ENCODE assay signal across 31 cellular contexts in the genomic region with DNA sequence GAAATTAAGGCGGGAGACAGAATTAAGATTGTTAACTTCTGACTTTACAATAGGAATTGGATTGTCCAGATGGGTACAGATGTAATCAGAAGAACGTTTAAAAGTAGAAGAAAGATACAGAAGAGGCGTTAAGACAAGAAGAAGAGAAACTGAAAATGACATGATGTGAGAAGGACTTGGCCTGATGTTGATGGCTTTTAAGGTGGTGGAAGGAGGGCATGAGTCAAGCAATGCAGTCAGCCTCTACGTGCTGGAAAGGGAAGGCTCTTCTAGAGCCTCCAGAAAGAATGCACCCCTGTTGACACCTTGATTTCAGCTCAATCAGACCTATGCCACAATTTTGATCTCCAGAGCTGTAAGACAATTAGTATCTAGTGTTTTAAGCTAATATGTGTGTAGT.
"Had no signal": no experiment of that assay in that cellular context is flagged by ENCODE, and none has a peak within 500 bp of the region (broad histone marks: within the 10 kb centered on the region; RNA-seq: fewer than 3 reads in every experiment).

No MANE protein-coding gene starts in this region.

- ATAC-seq: activated naive CD4-positive, alpha-beta T cell treated with anti-CD3 and anti-CD28 coated beads, Interleukin-2, amount 50 U/mL, for 72 hours; activated naive CD8-positive, alpha-beta T cell treated with anti-CD3 and anti-CD28 coated beads, Interleukin-2, amount 50 U/mL, for 24 hours; activated T-cell treated with anti-CD3 and anti-CD28 coated beads, Interleukin-2, amount 50 U/mL, for 4 hours; activated T-cell treated with anti-CD3 and anti-CD28 coated beads, Interleukin-2, amount 50 U/mL, for 72 hours; activated T-helper 17 cell treated with anti-CD3 and anti-CD28 coated beads, Interleukin-2, amount 50 U/mL, for 72 hours; body of pancreas had no signal

- H3K4me3 ChIP-seq: adrenal gland, ascending aorta, body of pancreas, breast epithelium, cardiac muscle cell had no signal

- H3K36me3 ChIP-seq: adrenal gland, ascending aorta, brain microvascular endothelial cell, breast epithelium, cardiac muscle cell had no signal

- DNase-seq: activated effector memory CD4-positive, alpha-beta T cell treated with anti-CD3 and anti-CD28 coated beads, Interleukin-2, amount 50 U/mL, for 16 hours; activated effector memory CD4-positive, alpha-beta T cell treated with Interleukin-2 at 50 U/mL for 16 hours; activated gamma-delta T cell; activated gamma-delta T cell treated with Interleukin-2 at 50 U/mL for 16 hours; activated naive CD4-positive, alpha-beta T cell; activated naive CD4-positive, alpha-beta T cell treated with anti-CD3 and anti-CD28 coated beads for 36 hours; activated naive CD4-positive, alpha-beta T cell treated with anti-CD3 and anti-CD28 coated beads, Interleukin-2, amount 10 ng/mL, durations not matched to agents 7 days and 5 days; activated naive CD4-positive, alpha-beta T cell treated with anti-CD3 and anti-CD28 coated beads, Interleukin-2, amount 50 U/mL, for 16 hours; activated naive CD4-positive, alpha-beta T cell treated with Interleukin-2 at 50 U/mL for 16 hours; activated naive CD8-positive, alpha-beta T cell treated with anti-CD3 and anti-CD28 coated beads for 36 hours; activated naive CD8-positive, alpha-beta T cell treated with anti-CD3 and anti-CD28 coated beads, Interleukin-2, amount 10 ng/mL, durations not matched to agents 7 days and 5 days; activated naive CD8-positive, alpha-beta T cell treated with anti-CD3 and anti-CD28 coated beads, Interleukin-2, amount 50 U/mL, for 24 hours; activated T-cell treated with anti-CD3 and anti-CD28 coated beads, Interleukin-2, amount 50 U/mL, for 24 hours; activated T-cell treated with anti-CD3 and anti-CD28 coated beads, Interleukin-2, amount 50 U/mL, for 4 hours; activated T-cell treated with anti-CD3 and anti-CD28 coated beads, Interleukin-2, amount 50 U/mL, for 48 hours; activated T-cell treated with anti-CD3 and anti-CD28 coated beads, Interleukin-2, amount 50 U/mL, for 72 hours; adrenal gland; amniotic stem cell; amygdala; anterior cingulate cortex; aorta; body of pancreas; brain microvascular endothelial cell; caudate nucleus; central memory CD4-positive, alpha-beta T cell; cerebellar nuclear complex had no signal

- H3K9me3 ChIP-seq: ascending aorta, body of pancreas, breast epithelium had no signal

- H3K27ac ChIP-seq: adrenal gland, ascending aorta, body of pancreas, brain microvascular endothelial cell, breast epithelium, cardiac muscle cell had no signal

- H3K4me1 ChIP-seq: adrenal gland, ascending aorta, body of pancreas, breast epithelium had no signal

- H3K27me3 ChIP-seq: adrenal gland, ascending aorta, body of pancreas, brain microvascular endothelial cell, breast epithelium, cardiac muscle cell had no signal
